14 cellular contexts compared by ENCODE assay signal in genomic region chr11:114137054-114137453, GRCh38.
DNase-seq lines count a peak whose midpoint lies in the region; ATAC-seq and TF ChIP-seq lines count a peak whose summit lies in the region.
"Had no signal": no experiment of that assay in that cellular context is flagged by ENCODE, and none has a peak within 500 bp of the region (broad histone marks: within the 10 kb centered on the region; RNA-seq: fewer than 3 reads in every experiment).

No MANE protein-coding gene starts in this region.

- H3K36me3 ChIP-seq in mesenchymal stem cell (ENCODE audit: control insufficient read depth in 1 of 2, insufficient read depth in 2 of 2, low read depth in 1 of 2, low read length in 2 of 2) (no peaks in the 10 kb centered on the region), thyroid gland (peaks cover 3 to 17% of the 10 kb centered on the region in 2 donors)

- intact Hi-C loops in thyroid gland (cut with DNase I), result no loop called here

- no peak overlapping the region for H3K4ac ChIP-seq in mesenchymal stem cell (ENCODE audit: low read depth in 1 of 2, low read length in 2 of 2)

- H3K9ac ChIP-seq in mesenchymal stem cell (ENCODE audit: low read length), result no peak overlapping the region

- no peak overlapping the region for H4K91ac ChIP-seq in mesenchymal stem cell (ENCODE audit: low read length)

- H3K4me1 Mint-ChIP-seq in activated naive CD8-positive, alpha-beta T cell (ENCODE audit: low read depth), result peaks cover 30% of the 10 kb centered on the region
- peaks cover 28% of the 10 kb centered on the region for H3K4me1 Mint-ChIP-seq in activated naive CD8-positive, alpha-beta T cell treated with anti-CD3 and anti-CD28 coated beads for 36 hours
- peaks cover 11% of the 10 kb centered on the region for H3K4me1 Mint-ChIP-seq in activated T-helper 17 cell treated with anti-CD3 and anti-CD28 coated beads, Interleukin-2, amount 50 U/mL, for 72 hours

- H4K8ac ChIP-seq in mesenchymal stem cell (ENCODE audit: low read length), result peak overlapping the region; percentile 14

- H3K9me3 ChIP-seq in mesenchymal stem cell (ENCODE audit: control insufficient read depth, low read length) (no peaks in the 10 kb centered on the region), thyroid gland (no peaks in the 10 kb centered on the region)

- H3K27me3 Mint-ChIP-seq in activated naive CD8-positive, alpha-beta T cell, result no peaks in the 10 kb centered on the region
- H3K27me3 Mint-ChIP-seq in activated naive CD8-positive, alpha-beta T cell treated with anti-CD3 and anti-CD28 coated beads for 36 hours, result no peaks in the 10 kb centered on the region
- H3K27me3 Mint-ChIP-seq in activated T-helper 17 cell treated with anti-CD3 and anti-CD28 coated beads, Interleukin-2, amount 50 U/mL, for 72 hours, result no peaks in the 10 kb centered on the region

- H3K4me3 Mint-ChIP-seq in activated naive CD8-positive, alpha-beta T cell, result peak overlapping the region; percentile 14
- H3K4me3 Mint-ChIP-seq in activated naive CD8-positive, alpha-beta T cell treated with anti-CD3 and anti-CD28 coated beads for 36 hours, result no peak overlapping the region
- H3K4me3 Mint-ChIP-seq in activated T-helper 17 cell treated with anti-CD3 and anti-CD28 coated beads, Interleukin-2, amount 50 U/mL, for 72 hours, result peak overlapping the region; percentile 61

- H2AK5ac ChIP-seq in mesenchymal stem cell (ENCODE audit: low read length, severe bottlenecking), result no peak overlapping the region

- 66% methylated on average over 3 of the region's 5 CpGs for WGBS in mesenchymal stem cell
- 29 to 31% methylated on average over 5 of the region's 5 CpGs for WGBS in thyroid gland, 2 donors

- H2BK5ac ChIP-seq in mesenchymal stem cell (ENCODE audit: low read depth, low read length, poor library complexity, severe bottlenecking), result no peak overlapping the region

- H3K79me1 ChIP-seq in mesenchymal stem cell (replicated peaks; ENCODE audit: low read length, poor library complexity, severe bottlenecking), result no peaks in the 10 kb centered on the region

- no peaks in the 10 kb centered on the region for H3K4me1 ChIP-seq in mesenchymal stem cell (ENCODE audit: control insufficient read depth, insufficient read depth, low read depth, low read length)
- H3K4me1 ChIP-seq in thyroid gland, result peaks cover 93 to 98% of the 10 kb centered on the region in 2 donors

- H3K27me3 ChIP-seq in mesenchymal stem cell (ENCODE audit: control insufficient read depth in 1 of 2, insufficient read depth in 1 of 2, low read length in 2 of 2) (peaks cover 21 to 74% of the 10 kb centered on the region in 2 experiments), thyroid gland (no peaks in the 10 kb centered on the region)

- no peak overlapping the region for H3K4me3 ChIP-seq in mesenchymal stem cell (ENCODE audit: insufficient read depth in 1 of 2, low read depth in 1 of 2, low read length in 2 of 2)
- no peak overlapping the region for H3K4me3 ChIP-seq in thyroid gland (replicated peaks in 1 of 3)
- H3K4me3 ChIP-seq: smooth muscle cell had no signal

- H3K18ac ChIP-seq in mesenchymal stem cell (ENCODE audit: low read depth in 1 of 2, low read length in 2 of 2), result no peak overlapping the region

- H3K23ac ChIP-seq in mesenchymal stem cell (ENCODE audit: low read length in 2 of 2), result no peak overlapping the region

- no peak overlapping the region for H2AFZ ChIP-seq in mesenchymal stem cell (ENCODE audit: low read depth, low read length)

- no peak overlapping the region for H3K27ac Mint-ChIP-seq in activated naive CD8-positive, alpha-beta T cell
- H3K27ac Mint-ChIP-seq in activated naive CD8-positive, alpha-beta T cell treated with anti-CD3 and anti-CD28 coated beads for 36 hours, result no peak overlapping the region
- peak overlapping the region; percentile 65 for H3K27ac Mint-ChIP-seq in activated T-helper 17 cell treated with anti-CD3 and anti-CD28 coated beads, Interleukin-2, amount 50 U/mL, for 72 hours

- no peak overlapping the region for H2BK120ac ChIP-seq in mesenchymal stem cell (ENCODE audit: low read depth, low read length)

- no peaks in the 10 kb centered on the region for H3K9me3 Mint-ChIP-seq in activated naive CD8-positive, alpha-beta T cell (ENCODE audit: low read depth)
- H3K9me3 Mint-ChIP-seq in activated naive CD8-positive, alpha-beta T cell treated with anti-CD3 and anti-CD28 coated beads for 36 hours, result no peaks in the 10 kb centered on the region
- H3K9me3 Mint-ChIP-seq in activated T-helper 17 cell treated with anti-CD3 and anti-CD28 coated beads, Interleukin-2, amount 50 U/mL, for 72 hours, result no peaks in the 10 kb centered on the region

- no peak for TF ChIP-seq CTCF in thyroid gland (IDR thresholded peaks at IDR 0.05)

- H3K27ac ChIP-seq in mesenchymal stem cell (ENCODE audit: low read length, poor library complexity, severe bottlenecking) (no peak overlapping the region), thyroid gland (peak overlapping the region in 2 of 3 donors; percentile 54 to 78)

- peak overlapping the region in 1 of 2 experiments; percentile 8 for H2BK12ac ChIP-seq in mesenchymal stem cell (ENCODE audit: low read length in 2 of 2)

- H3K14ac ChIP-seq in mesenchymal stem cell (ENCODE audit: low read length in 2 of 2), result no peak overlapping the region

- no peak overlapping the region for H3K4me2 ChIP-seq in mesenchymal stem cell (ENCODE audit: low read length, poor library complexity, severe bottlenecking)
- H3K4me2 ChIP-seq: smooth muscle cell had no signal

- no peak overlapping the region for H2BK15ac ChIP-seq in mesenchymal stem cell (ENCODE audit: low read depth, poor library complexity, severe bottlenecking)

- no peak for DNase-seq in activated naive CD8-positive, alpha-beta T cell treated with anti-CD3 and anti-CD28 coated beads for 36 hours
- peak; percentile 54 for DNase-seq in mesenchymal stem cell
- no peak for DNase-seq in thyroid gland
- no peak for DNase-seq in COR-L47 (lab: John Stamatoyannopoulos, UW)
- DNase-seq in SHP77 (lab: John Stamatoyannopoulos, UW), result no peak
- no peak for DNase-seq in NCI-H128 (lab: John Stamatoyannopoulos, UW; ENCODE audit: unreplicated experiment)
- DNase-seq: activated CD4-positive, alpha-beta T cell treated with anti-CD3 and anti-CD28 coated beads for 1 hour; activated naive CD4-positive, alpha-beta T cell; EL; NCI-H2171; SW 1271 had no signal

- TF ChIP-seq POLR2A in thyroid gland (IDR thresholded peaks at IDR 0.05), result no peak

- peaks cover 2% of the 10 kb centered on the region for H3K36me3 Mint-ChIP-seq in activated naive CD8-positive, alpha-beta T cell
- H3K36me3 Mint-ChIP-seq in activated naive CD8-positive, alpha-beta T cell treated with anti-CD3 and anti-CD28 coated beads for 36 hours, result no peaks in the 10 kb centered on the region
- H3K36me3 Mint-ChIP-seq in activated T-helper 17 cell treated with anti-CD3 and anti-CD28 coated beads, Interleukin-2, amount 50 U/mL, for 72 hours (ENCODE audit: low read depth), result no peaks in the 10 kb centered on the region

- no peak for ATAC-seq in activated T-helper 17 cell treated with anti-CD3 and anti-CD28 coated beads, Interleukin-2, amount 50 U/mL, for 72 hours (replicated peaks)
